ENCODE assay signal across 11 cellular contexts in genomic region chr2:135657806-135658582, GRCh38.
DNase-seq lines count a peak whose midpoint lies in the region; ATAC-seq and TF ChIP-seq lines count a peak whose summit lies in the region.
"Had no signal": no experiment of that assay in that cellular context is flagged by ENCODE, and none has a peak within 500 bp of the region (broad histone marks: within the 10 kb centered on the region; RNA-seq: fewer than 3 reads in every experiment).

No MANE protein-coding gene starts in this region.

- peak overlapping the region; percentile 36 for H3K9ac ChIP-seq in DND-41 (ENCODE audit: low read depth, low read length)

- H3K4me2 ChIP-seq in DND-41 (ENCODE audit: insufficient read depth, low read length), result peak overlapping the region; percentile 55

- peaks cover 21% of the 10 kb centered on the region for H3K4me1 ChIP-seq in DND-41 (ENCODE audit: insufficient read depth, low read length)
- H3K4me1 ChIP-seq: colonic mucosa had no signal

- ATAC-seq in DND-41 (ENCODE audit: insufficient read depth, low read depth), result peak; percentile 96

- peak overlapping the region; percentile 60 for H2AFZ ChIP-seq in DND-41 (ENCODE audit: low read depth, low read length)

- peak; percentile 4 for TF ChIP-seq CTCF in DND-41 (IDR thresholded peaks at IDR 0.05; ENCODE audit: borderline replicate concordance, extremely low read depth, low read length, poor library complexity, severe bottlenecking)
- TF ChIP-seq CTCF in foreskin fibroblast (IDR thresholded peaks at IDR 0.05; ENCODE audit: low read depth, low read length), result no peak
- TF ChIP-seq CTCF in GM13976 (IDR thresholded peaks at IDR 0.05; ENCODE audit: borderline replicate concordance, control extremely low read depth, extremely low read depth, insufficient read depth, missing control alignments), result no peak

- no peaks in the 10 kb centered on the region for H4K20me1 ChIP-seq in DND-41 (ENCODE audit: insufficient read depth, low read length)

- DNase-seq in DND-41 (peak; percentile 87), cerebellar cortex (ENCODE audit: low spot score) (no peak), foreskin fibroblast (no peak), kidney tubule cell (ENCODE audit: low spot score) (no peak), GM13976 (ENCODE audit: low spot score) (no peak)
- peak; percentile 24 for DNase-seq in activated CD4-positive, alpha-beta T cell treated with anti-CD3 and anti-CD28 coated beads for 1 hour
- peak; percentile 41 for DNase-seq in activated gamma-delta T cell treated with anti-CD3 and anti-CD28 coated beads, Interleukin-2, amount 50 U/mL, for 16 hours (ENCODE audit: low read depth)
- DNase-seq in stimulated activated CD4-positive, alpha-beta T cell treated with anti-CD3 and anti-CD28 coated beads, Interleukin-4, amount 100 ng/mL, for 1 hour, result peak; percentile 20
- DNase-seq: ACHN, colonic mucosa, naive B cell had no signal

- no peaks in the 10 kb centered on the region for H3K27me3 ChIP-seq in DND-41 (ENCODE audit: insufficient read depth, low read length, poor library complexity)
- H3K27me3 ChIP-seq: colonic mucosa had no signal

- no peaks in the 10 kb centered on the region for H3K9me3 ChIP-seq in DND-41 (ENCODE audit: insufficient read depth, low read length, severe bottlenecking)
- H3K9me3 ChIP-seq: colonic mucosa had no signal

- no peaks in the 10 kb centered on the region for H3K79me2 ChIP-seq in DND-41 (ENCODE audit: insufficient read depth, low read length)

- peak overlapping the region; percentile 80 for H3K27ac ChIP-seq in DND-41 (ENCODE audit: low read length)
- H3K27ac ChIP-seq: colonic mucosa had no signal

- peak overlapping the region in 1 of 2 experiments; percentile 47; a peak in 2 of 4 replicates for H3K4me3 ChIP-seq in DND-41 (ENCODE audit: low read depth in 1 of 2, low read length in 2 of 2)
- H3K4me3 ChIP-seq in foreskin fibroblast (ENCODE audit: low read depth in 1 of 2, low read length in 2 of 2), result no peak overlapping the region
- H3K4me3 ChIP-seq: colonic mucosa had no signal

- in situ Hi-C loops in GM13976 (cut with MboI; ENCODE audit: low sequenced_read_pairs, unreplicated experiment), result no loop called here

- peaks cover 39% of the 10 kb centered on the region for H3K36me3 ChIP-seq in DND-41 (ENCODE audit: insufficient read depth, low read length)
- H3K36me3 ChIP-seq: colonic mucosa had no signal

Comparison
In these comparisons a context has a peak if more than half of its experiments do, and no peak if none do; other contexts are left out.
1. DNase-seq: peak in DND-41 (single experiment), activated CD4-positive, alpha-beta T cell treated with anti-CD3 and anti-CD28 coated beads for 1 hour (single experiment), activated gamma-delta T cell treated with anti-CD3 and anti-CD28 coated beads, Interleukin-2, amount 50 U/mL, for 16 hours (single experiment) and stimulated activated CD4-positive, alpha-beta T cell treated with anti-CD3 and anti-CD28 coated beads, Interleukin-4, amount 100 ng/mL, for 1 hour (single experiment); none in cerebellar cortex (single experiment), foreskin fibroblast (0 of 2), kidney tubule cell (single experiment) and GM13976 (single experiment).